ENCODE assay signal across 12 cellular contexts in genomic region chr2:2229898-2230817, GRCh38.
A peak's percentile ranks its signal among the peaks of the same experiment; 100 is the strongest.
DNase-seq lines count a peak whose midpoint lies in the region; FAIRE-seq and TF ChIP-seq lines count a peak whose summit lies in the region.
"Had no signal": no experiment of that assay in that cellular context is flagged by ENCODE, and none has a peak within 500 bp of the region (broad histone marks: within the 10 kb centered on the region; RNA-seq: fewer than 3 reads in every experiment).

No MANE protein-coding gene starts in this region.

- no peaks in the 10 kb centered on the region for H3K27me3 Mint-ChIP-seq in CD4-positive, alpha-beta memory T cell

- peaks cover 0 to 2% (median 0%) of the 10 kb centered on the region in 8 donors for H3K9me3 Mint-ChIP-seq in CD4-positive, alpha-beta memory T cell

- no peaks in the 10 kb centered on the region for H4K20me1 ChIP-seq in neural cell (ENCODE audit: insufficient read depth)

- peak overlapping the region; percentile 38 for H3K4me2 ChIP-seq in neural cell (ENCODE audit: low read length)

- H3K9ac ChIP-seq in neural cell (ENCODE audit: low read length) = peak overlapping the region; percentile 43

- no peaks in the 10 kb centered on the region for H3K36me3 Mint-ChIP-seq in CD4-positive, alpha-beta memory T cell

- H3F3A ChIP-seq in neural cell (ENCODE audit: insufficient read depth, low read length, poor library complexity, severe bottlenecking) = no peaks in the 10 kb centered on the region

- no peak overlapping the region for H3K27ac Mint-ChIP-seq in CD4-positive, alpha-beta memory T cell

- CTCF ChIA-PET in CD4-positive, alpha-beta memory T cell (lab: Charles Lee; ENCODE audit: partially characterized antibody) = no interaction called here

- H3K36me3 ChIP-seq in brain microvascular endothelial cell (replicated peaks) = no peaks in the 10 kb centered on the region
- no peaks in the 10 kb centered on the region for H3K36me3 ChIP-seq in neural cell (ENCODE audit: insufficient read depth, low read length)
- no peaks in the 10 kb centered on the region for H3K36me3 ChIP-seq in CD4-positive, alpha-beta memory T cell (ENCODE audit: insufficient read depth, low read length)
- H3K36me3 ChIP-seq: SJCRH30 had no signal

- FAIRE-seq in GM12892 (lab: Jason Lieb, UNC) = no peak
- FAIRE-seq: G401.6 had no signal

- H3K27me3 ChIP-seq in brain microvascular endothelial cell (replicated peaks) (no peaks in the 10 kb centered on the region), neural cell (ENCODE audit: insufficient read depth, low read depth, low read length) (no peaks in the 10 kb centered on the region)
- no peaks in the 10 kb centered on the region for H3K27me3 ChIP-seq in CD4-positive, alpha-beta memory T cell (ENCODE audit: insufficient read depth, low read length)
- H3K27me3 ChIP-seq: SJCRH30 had no signal

- TF ChIP-seq POLR2A in GM12892 (IDR thresholded peaks at IDR 0.05; ENCODE audit: low read depth, low read length) = no peak

- H3K4me1 Mint-ChIP-seq in CD4-positive, alpha-beta memory T cell = no peaks in the 10 kb centered on the region

- no peaks in the 10 kb centered on the region for H3K9me3 ChIP-seq in neural cell (ENCODE audit: low read length)
- no peaks in the 10 kb centered on the region for H3K9me3 ChIP-seq in CD4-positive, alpha-beta memory T cell (ENCODE audit: control insufficient read depth in 1 of 2, low read length in 2 of 2)
- H3K9me3 ChIP-seq: SJCRH30 had no signal

- no peak overlapping the region for H3K4me3 ChIP-seq in brain microvascular endothelial cell (ENCODE audit: low read depth, low read length)
- peak overlapping the region; percentile 4 for H3K4me3 ChIP-seq in neural cell (ENCODE audit: low read length)
- no peak overlapping the region for H3K4me3 ChIP-seq in CD4-positive, alpha-beta memory T cell (ENCODE audit: low read length in 2 of 2)
- H3K4me3 ChIP-seq: SJCRH30 had no signal

- TF ChIP-seq RAD21 in neural cell (conservative IDR thresholded peaks at IDR 0.05) = peak; percentile 82

- H3K27ac ChIP-seq in brain microvascular endothelial cell (no peak overlapping the region), neural cell (ENCODE audit: low read length) (peak overlapping the region; percentile 71)
- H3K27ac ChIP-seq in CD4-positive, alpha-beta memory T cell (ENCODE audit: low read depth, low read length) = no peak overlapping the region
- H3K27ac ChIP-seq: SJCRH30 had no signal

- H3K79me2 ChIP-seq in neural cell (replicated peaks; ENCODE audit: insufficient read depth, low read length) = no peaks in the 10 kb centered on the region

- peak; percentile 48 for TF ChIP-seq EP300 in neural cell (conservative IDR thresholded peaks at IDR 0.05; ENCODE audit: poor library complexity, severe bottlenecking)

- DNase-seq in EL (peak; percentile 1), NCI-H2107 treated with DMSO at 0.1 percent for 48 hours (lab: John Stamatoyannopoulos, UW; ENCODE audit: unreplicated experiment) (peak; percentile 61), brain microvascular endothelial cell (no peak), GM12892 (ENCODE audit: insufficient read length) (no peak), NCI-H146 (lab: John Stamatoyannopoulos, UW) (no peak), amniotic stem cell (lab: John Stamatoyannopoulos, UW) (no peak)
- no peak for DNase-seq in CD4-positive, alpha-beta memory T cell
- DNase-seq: central memory CD4-positive, alpha-beta T cell; IMR-90; SJCRH30 had no signal

- in situ Hi-C loops in brain microvascular endothelial cell (cut with HindIII; ENCODE audit: low pct_ligation_motif_present, low sequenced_read_pairs) = no loop called here

- H3K9me2 ChIP-seq in neural cell (ENCODE audit: insufficient read depth, low read length) = no peaks in the 10 kb centered on the region

- no peaks in the 10 kb centered on the region for H3K4me1 ChIP-seq in CD4-positive, alpha-beta memory T cell (ENCODE audit: insufficient read depth, low read length)
- H3K4me1 ChIP-seq: SJCRH30 had no signal

- H3K4me3 Mint-ChIP-seq in CD4-positive, alpha-beta memory T cell = no peak overlapping the region

- peak; percentile 32 for TF ChIP-seq CTCF in brain microvascular endothelial cell (IDR thresholded peaks at IDR 0.05; ENCODE audit: low read depth, low read length, missing control alignments)
- peak; percentile 78 for TF ChIP-seq CTCF in neural cell (IDR thresholded peaks at IDR 0.05; ENCODE audit: poor library complexity, severe bottlenecking)

- intact Hi-C loops in CD4-positive, alpha-beta memory T cell (cut with micrococcal nuclease) = no loop called here

- H2AFZ ChIP-seq in neural cell (ENCODE audit: low read depth, low read length) = no peak overlapping the region

- POLR2A ChIA-PET in CD4-positive, alpha-beta memory T cell (lab: Charles Lee; ENCODE audit: partially characterized antibody) = no interaction called here

TF ChIP-seq in neural cell, 6 proteins besides CTCF, POLR2A, EP300 and RAD21:
- TF ChIP-seq SMC3 (conservative IDR thresholded peaks at IDR 0.05; ENCODE audit: poor library complexity) = peak; percentile 80
- TF ChIP-seq POLR2AphosphoS5 (IDR thresholded peaks at IDR 0.05) = no peak
- TF ChIP-seq MXI1 (conservative IDR thresholded peaks at IDR 0.05; ENCODE audit: poor library complexity, severe bottlenecking) = peak; percentile 38
- no peak for TF ChIP-seq EZH2 (IDR thresholded peaks at IDR 0.05; ENCODE audit: borderline replicate concordance, insufficient read depth, low read length, poor library complexity, severe bottlenecking)
- TF ChIP-seq TAF1 (IDR thresholded peaks at IDR 0.05; ENCODE audit: low read depth) = no peak

Comparison
In these comparisons a context has a peak if more than half of its experiments do, and no peak if none do; other contexts are left out.
1. DNase-seq: peak in EL (single experiment) and NCI-H2107 treated with DMSO at 0.1 percent for 48 hours (single experiment); none in brain microvascular endothelial cell (single experiment), GM12892 (single experiment), NCI-H146 (single experiment), amniotic stem cell (single experiment) and CD4-positive, alpha-beta memory T cell (0 of 5).